Comparison of ENCODE assay signal across 18 cellular contexts in genomic region chr14:68349900-68350323, GRCh38.
A peak's percentile ranks its signal among the peaks of the same experiment; 100 is the strongest.
DNase-seq lines count a peak whose midpoint lies in the region; ATAC-seq and TF ChIP-seq lines count a peak whose summit lies in the region.
"Had no signal": no experiment of that assay in that cellular context is flagged by ENCODE, and none has a peak within 500 bp of the region (broad histone marks: within the 10 kb centered on the region; RNA-seq: fewer than 3 reads in every experiment).

No MANE protein-coding gene starts in this region.

- intact Hi-C loops in mammary epithelial cell (cut with micrococcal nuclease) = no loop called here
- intact Hi-C loops in activated CD4-positive, alpha-beta T cell treated with anti-CD3 and anti-CD28 coated beads for 36 hours (cut with DNase I, micrococcal nuclease) = no loop called here

- POLR2A ChIA-PET in activated CD4-positive, alpha-beta T cell treated with anti-CD3 and anti-CD28 coated beads for 36 hours (lab: Charles Lee) = no interaction called here

- no peaks in the 10 kb centered on the region for H3K79me2 ChIP-seq in mammary epithelial cell (ENCODE audit: insufficient read depth, low read length)

- H2AFZ ChIP-seq in mammary epithelial cell (ENCODE audit: low read depth, low read length) = no peak overlapping the region

- H3K36me3 ChIP-seq in mammary epithelial cell (ENCODE audit: insufficient read depth, low read length) (no peaks in the 10 kb centered on the region), SJCRH30 (no peaks in the 10 kb centered on the region)
- H3K36me3 ChIP-seq: ascending aorta, spleen, thoracic aorta had no signal

- TF ChIP-seq CTCF in mammary epithelial cell (conservative IDR thresholded peaks at IDR 0.05 in 1 of 2, IDR thresholded peaks at IDR 0.05 in 1 of 2; ENCODE audit: extremely low read depth in 1 of 2, insufficient read depth in 1 of 2, low read depth in 1 of 2, low read length in 2 of 2) (no peak), endothelial cell (IDR thresholded peaks at IDR 0.05; ENCODE audit: unreplicated experiment) (no peak)

- CTCF ChIA-PET in mammary epithelial cell (lab: Charles Lee; ENCODE audit: low non-redundant PET) = no interaction called here
- CTCF ChIA-PET in activated CD4-positive, alpha-beta T cell treated with anti-CD3 and anti-CD28 coated beads for 36 hours (lab: Charles Lee) = no interaction called here

- WGBS in mammary epithelial cell (ENCODE audit: low coverage, missing lambda C conversion rate) = 99% methylated on average over 5 of the region's 5 CpGs

- peaks cover 11% of the 10 kb centered on the region for H3K4me1 Mint-ChIP-seq in endothelial cell (ENCODE audit: unreplicated experiment)
- H3K4me1 Mint-ChIP-seq in activated CD4-positive, alpha-beta T cell treated with anti-CD3 and anti-CD28 coated beads for 36 hours = no peaks in the 10 kb centered on the region
- H3K4me1 Mint-ChIP-seq: activated T-helper 17 cell treated with anti-CD3 and anti-CD28 coated beads, Interleukin-2, amount 50 U/mL, for 72 hours had no signal

- H3K4me2 ChIP-seq in mammary epithelial cell (ENCODE audit: insufficient read depth, low read depth, low read length) = no peak overlapping the region

- H3K9me3 ChIP-seq in mammary epithelial cell (replicated peaks; ENCODE audit: insufficient read depth, low read length) (peaks cover 4% of the 10 kb centered on the region), SJCRH30 (replicated peaks) (no peaks in the 10 kb centered on the region)
- H3K9me3 ChIP-seq: ascending aorta, spleen, thoracic aorta had no signal

- H3K36me3 Mint-ChIP-seq in endothelial cell (ENCODE audit: low read depth, unreplicated experiment) = peaks cover 13% of the 10 kb centered on the region
- peaks cover 2% of the 10 kb centered on the region for H3K36me3 Mint-ChIP-seq in activated CD4-positive, alpha-beta T cell treated with anti-CD3 and anti-CD28 coated beads for 36 hours (ENCODE audit: low read depth)

- H3K4me3 ChIP-seq in mammary epithelial cell (replicated peaks in 1 of 3; ENCODE audit: insufficient read depth in 1 of 3, low read depth in 2 of 3, low read length in 3 of 3) = no peak overlapping the region
- H3K4me3 ChIP-seq in SJCRH30 = no peak overlapping the region
- H3K4me3 ChIP-seq: ascending aorta, spleen, thoracic aorta had no signal

- in situ Hi-C loops in T47D (cut with HindIII; ENCODE audit: low pct_unique_long_range_greater_than_20kb, low sequenced_read_pairs) = no loop called here
- in situ Hi-C loops in mammary epithelial cell (cut with MboI; ENCODE audit: low sequenced_read_pairs in 2 of 2) = no loop called here

- peaks cover 1% of the 10 kb centered on the region for H3K27me3 Mint-ChIP-seq in endothelial cell (ENCODE audit: unreplicated experiment)
- H3K27me3 Mint-ChIP-seq in activated CD4-positive, alpha-beta T cell treated with anti-CD3 and anti-CD28 coated beads for 36 hours = no peaks in the 10 kb centered on the region
- H3K27me3 Mint-ChIP-seq: activated T-helper 17 cell treated with anti-CD3 and anti-CD28 coated beads, Interleukin-2, amount 50 U/mL, for 72 hours had no signal

- no peak overlapping the region for H3K27ac Mint-ChIP-seq in endothelial cell (ENCODE audit: unreplicated experiment)
- H3K27ac Mint-ChIP-seq in activated CD4-positive, alpha-beta T cell treated with anti-CD3 and anti-CD28 coated beads for 36 hours = no peak overlapping the region
- H3K27ac Mint-ChIP-seq: activated T-helper 17 cell treated with anti-CD3 and anti-CD28 coated beads, Interleukin-2, amount 50 U/mL, for 72 hours; nephron progenitor cell had no signal

- no peak overlapping the region for H3K9ac ChIP-seq in mammary epithelial cell (ENCODE audit: insufficient read depth, low read length)

- no peak for ATAC-seq in stimulated activated naive CD8-positive, alpha-beta T cell treated with anti-CD3 and anti-CD28 coated beads, Interleukin-15, Interleukin-2, amounts not matched to agents 100 U/mL and 50 U/mL, for 24 hours
- no peak for ATAC-seq in activated CD4-positive, alpha-beta T cell treated with anti-CD3 and anti-CD28 coated beads for 36 hours
- ATAC-seq: activated T-helper 17 cell treated with anti-CD3 and anti-CD28 coated beads, Interleukin-2, amount 50 U/mL, for 72 hours; left ventricle myocardium superior had no signal

- BruUV-seq in mammary epithelial cell (replicated peaks; lab: Mats Ljungman, UMichigan) = no TSS peak

- no peak overlapping the region for H3K27ac ChIP-seq in mammary epithelial cell (ENCODE audit: insufficient read depth, low read depth, low read length)
- H3K27ac ChIP-seq in SJCRH30 = no peak overlapping the region
- H3K27ac ChIP-seq: 22Rv1, ascending aorta, spleen, thoracic aorta had no signal

- H3K9me3 Mint-ChIP-seq in endothelial cell (ENCODE audit: unreplicated experiment) = no peaks in the 10 kb centered on the region
- H3K9me3 Mint-ChIP-seq in activated CD4-positive, alpha-beta T cell treated with anti-CD3 and anti-CD28 coated beads for 36 hours (ENCODE audit: low read depth) = peaks cover 2% of the 10 kb centered on the region
- H3K9me3 Mint-ChIP-seq: activated T-helper 17 cell treated with anti-CD3 and anti-CD28 coated beads, Interleukin-2, amount 50 U/mL, for 72 hours had no signal

- H3K4me1 ChIP-seq in mammary epithelial cell (ENCODE audit: insufficient read depth, low read length) (no peaks in the 10 kb centered on the region), SJCRH30 (peaks cover 15% of the 10 kb centered on the region; the same call in 1 of the 2 replicates)
- H3K4me1 ChIP-seq: ascending aorta had no signal

- DNase-seq in T47D (ENCODE audit: low read depth in 1 of 2, low spot score in 1 of 2) = peak; percentile 36 to 38
- DNase-seq in mammary epithelial cell = no peak
- peak; percentile 49 to 77 for DNase-seq in SJCRH30
- peak; percentile 51 for DNase-seq in fibroblast of the conjunctiva (ENCODE audit: low read depth)
- DNase-seq in nucleus accumbens (lab: John Stamatoyannopoulos, UW) = no peak
- DNase-seq in endothelial cell (ENCODE audit: low spot score) = no peak
- DNase-seq in stimulated activated naive CD8-positive, alpha-beta T cell treated with anti-CD3 and anti-CD28 coated beads, Interleukin-15, Interleukin-2, amounts not matched to agents 100 U/mL and 50 U/mL, for 24 hours = no peak
- no peak for DNase-seq in activated CD4-positive, alpha-beta T cell treated with anti-CD3 and anti-CD28 coated beads for 36 hours
- DNase-seq: activated CD4-positive, alpha-beta T cell treated with anti-CD3 and anti-CD28 coated beads, Interleukin-2, amount 50 U/mL, for 1 hour; Caco-2; left ventricle myocardium superior; NCI-H1694 treated with DMSO at 0.1 percent for 48 hours; nephron progenitor cell; spleen had no signal

- dilution Hi-C loops in mammary epithelial cell (cut with HindIII; ENCODE audit: low sequenced_read_pairs) = loop anchor here (5.0 kb wide), 1 partner anchor 38 kb away; no protein-coding TSS in a partner anchor

- H3K27me3 ChIP-seq in mammary epithelial cell (ENCODE audit: insufficient read depth, low read length) (no peaks in the 10 kb centered on the region), SJCRH30 (no peaks in the 10 kb centered on the region)
- H3K27me3 ChIP-seq: ascending aorta, spleen had no signal

- H3K4me3 Mint-ChIP-seq in endothelial cell (ENCODE audit: unreplicated experiment) = no peak overlapping the region
- no peak overlapping the region for H3K4me3 Mint-ChIP-seq in activated CD4-positive, alpha-beta T cell treated with anti-CD3 and anti-CD28 coated beads for 36 hours
- H3K4me3 Mint-ChIP-seq: activated T-helper 17 cell treated with anti-CD3 and anti-CD28 coated beads, Interleukin-2, amount 50 U/mL, for 72 hours; nephron progenitor cell had no signal

- H4K20me1 ChIP-seq in mammary epithelial cell (ENCODE audit: insufficient read depth, low read length) = no peaks in the 10 kb centered on the region

Comparison
In these comparisons a context has a peak if more than half of its experiments do, and no peak if none do; other contexts are left out.
1. DNase-seq: peak in T47D (2 of 2), SJCRH30 (2 of 2) and fibroblast of the conjunctiva (single experiment); none in mammary epithelial cell (single experiment), nucleus accumbens (0 of 56), endothelial cell (single experiment), stimulated activated naive CD8-positive, alpha-beta T cell treated with anti-CD3 and anti-CD28 coated beads, Interleukin-15, Interleukin-2, amounts not matched to agents 100 U/mL and 50 U/mL, for 24 hours (single experiment) and activated CD4-positive, alpha-beta T cell treated with anti-CD3 and anti-CD28 coated beads for 36 hours (single experiment).